In genomic region chr10:22022257-22023051, GRCh38 we compare ENCODE assay signal across 8 cellular contexts. TPM values are rescaled to one million over a fixed set of nuclear protein-coding genes. Genes with fewer than 3 reads are reported as not detected.
DNase-seq lines count a peak whose midpoint lies in the region; ATAC-seq lines count a peak whose summit lies in the region.

No MANE protein-coding gene starts in this region.

- H3K9me3 ChIP-seq in CD4-positive, alpha-beta memory T cell (ENCODE audit: control insufficient read depth in 1 of 2, low read length in 2 of 2) = no peaks in the 10 kb centered on the region

- ATAC-seq in activated naive CD8-positive, alpha-beta T cell treated with anti-CD3 and anti-CD28 coated beads, Interleukin-2, amount 10 ng/mL, durations not matched to agents 7 days and 5 days (ENCODE audit: low read depth) = peak; percentile 82
- no peak for ATAC-seq in HG03354 (IDR thresholded peaks at IDR 0.05; ENCODE audit: poor library complexity, severe bottlenecking, unreplicated experiment)
- ATAC-seq in HG02571 (IDR thresholded peaks at IDR 0.05; ENCODE audit: unreplicated experiment) = no peak
- no peak for ATAC-seq in GM18517 (IDR thresholded peaks at IDR 0.05; ENCODE audit: unreplicated experiment)

- POLR2A ChIA-PET in CD4-positive, alpha-beta memory T cell (lab: Charles Lee; ENCODE audit: partially characterized antibody) = interaction anchor here (0.6 to 1.4 kb wide), 7 partner anchors 19 to 415 kb away, joined by 3 to 8 read pairs (median 3); partner anchors contain the start of genes COMMD3 and DNAJC1
- POLR2A ChIA-PET in activated naive CD8-positive, alpha-beta T cell treated with anti-CD3 and anti-CD28 coated beads, Interleukin-2, amount 10 ng/mL, durations not matched to agents 7 days and 5 days (lab: Charles Lee) = no interaction called here

- CTCF ChIA-PET in CD4-positive, alpha-beta memory T cell (lab: Charles Lee; ENCODE audit: partially characterized antibody) = interaction anchor here (1.0 kb wide), 2 partner anchors 14 to 232 kb away, joined by 3 to 4 read pairs; no protein-coding TSS in a partner anchor

- no peaks in the 10 kb centered on the region for H3K27me3 ChIP-seq in CD4-positive, alpha-beta memory T cell (ENCODE audit: insufficient read depth, low read length)

- H3K4me3 Mint-ChIP-seq in CD4-positive, alpha-beta memory T cell = peak overlapping the region; percentile 69 to 91 (median 86)
- peak overlapping the region; percentile 75 for H3K4me3 Mint-ChIP-seq in T-helper 1 cell treated with Interleukin-12 subunit alpha and Interleukin-12 subunit beta and Interleukin-4 antibody, amounts not matched to agents 30 μg/mL and 1 μg/mL, for 36 hours
- H3K4me3 Mint-ChIP-seq in activated naive CD8-positive, alpha-beta T cell treated with anti-CD3 and anti-CD28 coated beads, Interleukin-2, amount 10 ng/mL, durations not matched to agents 7 days and 5 days = peak overlapping the region; percentile 72

- intact Hi-C loops in CD4-positive, alpha-beta memory T cell (cut with micrococcal nuclease) = loop anchor here (1.0 to 5.0 kb wide), 5 partner anchors 10 to 295 kb away; partner anchors contain the start of genes COMMD3 and DNAJC1

- H3K36me3 ChIP-seq in CD4-positive, alpha-beta memory T cell (ENCODE audit: insufficient read depth, low read length) = no peaks in the 10 kb centered on the region

- no peaks in the 10 kb centered on the region for H3K36me3 Mint-ChIP-seq in CD4-positive, alpha-beta memory T cell
- peaks cover 4% of the 10 kb centered on the region for H3K36me3 Mint-ChIP-seq in T-helper 1 cell treated with Interleukin-12 subunit alpha and Interleukin-12 subunit beta and Interleukin-4 antibody, amounts not matched to agents 30 μg/mL and 1 μg/mL, for 36 hours (ENCODE audit: low read depth)
- no peaks in the 10 kb centered on the region for H3K36me3 Mint-ChIP-seq in activated naive CD8-positive, alpha-beta T cell treated with anti-CD3 and anti-CD28 coated beads, Interleukin-2, amount 10 ng/mL, durations not matched to agents 7 days and 5 days

- peaks cover 15 to 21% (median 19%) of the 10 kb centered on the region in 4 donors for H3K4me1 Mint-ChIP-seq in CD4-positive, alpha-beta memory T cell
- peaks cover 14% of the 10 kb centered on the region for H3K4me1 Mint-ChIP-seq in T-helper 1 cell treated with Interleukin-12 subunit alpha and Interleukin-12 subunit beta and Interleukin-4 antibody, amounts not matched to agents 30 μg/mL and 1 μg/mL, for 36 hours (ENCODE audit: low read depth)
- peaks cover 9% of the 10 kb centered on the region for H3K4me1 Mint-ChIP-seq in activated naive CD8-positive, alpha-beta T cell treated with anti-CD3 and anti-CD28 coated beads, Interleukin-2, amount 10 ng/mL, durations not matched to agents 7 days and 5 days

- H3K27ac ChIP-seq in CD4-positive, alpha-beta memory T cell (ENCODE audit: low read depth, low read length) = peak overlapping the region; percentile 45

- peaks cover 18% of the 10 kb centered on the region for H3K4me1 ChIP-seq in CD4-positive, alpha-beta memory T cell (ENCODE audit: insufficient read depth, low read length)

- peaks cover 0 to 5% (median 0%) of the 10 kb centered on the region in 8 donors for H3K9me3 Mint-ChIP-seq in CD4-positive, alpha-beta memory T cell
- no peaks in the 10 kb centered on the region for H3K9me3 Mint-ChIP-seq in T-helper 1 cell treated with Interleukin-12 subunit alpha and Interleukin-12 subunit beta and Interleukin-4 antibody, amounts not matched to agents 30 μg/mL and 1 μg/mL, for 36 hours
- peaks cover 5% of the 10 kb centered on the region for H3K9me3 Mint-ChIP-seq in activated naive CD8-positive, alpha-beta T cell treated with anti-CD3 and anti-CD28 coated beads, Interleukin-2, amount 10 ng/mL, durations not matched to agents 7 days and 5 days

- peak overlapping the region; percentile 75 to 97 (median 95) for H3K27ac Mint-ChIP-seq in CD4-positive, alpha-beta memory T cell
- peak overlapping the region; percentile 88 for H3K27ac Mint-ChIP-seq in T-helper 1 cell treated with Interleukin-12 subunit alpha and Interleukin-12 subunit beta and Interleukin-4 antibody, amounts not matched to agents 30 μg/mL and 1 μg/mL, for 36 hours
- peak overlapping the region; percentile 84 for H3K27ac Mint-ChIP-seq in activated naive CD8-positive, alpha-beta T cell treated with anti-CD3 and anti-CD28 coated beads, Interleukin-2, amount 10 ng/mL, durations not matched to agents 7 days and 5 days

- H3K27me3 Mint-ChIP-seq in CD4-positive, alpha-beta memory T cell = peaks cover 0 to 4% of the 10 kb centered on the region in 2 donors
- H3K27me3 Mint-ChIP-seq in T-helper 1 cell treated with Interleukin-12 subunit alpha and Interleukin-12 subunit beta and Interleukin-4 antibody, amounts not matched to agents 30 μg/mL and 1 μg/mL, for 36 hours (ENCODE audit: low read depth) = peaks cover 7% of the 10 kb centered on the region
- peaks cover 6% of the 10 kb centered on the region for H3K27me3 Mint-ChIP-seq in activated naive CD8-positive, alpha-beta T cell treated with anti-CD3 and anti-CD28 coated beads, Interleukin-2, amount 10 ng/mL, durations not matched to agents 7 days and 5 days

- H3K4me3 ChIP-seq in CD4-positive, alpha-beta memory T cell (ENCODE audit: low read length in 2 of 2) = peak overlapping the region in 1 of 2 donors; percentile 39

- peak; percentile 51 to 75 (median 60) for DNase-seq in CD4-positive, alpha-beta memory T cell
- DNase-seq in activated naive CD8-positive, alpha-beta T cell treated with anti-CD3 and anti-CD28 coated beads, Interleukin-2, amount 10 ng/mL, durations not matched to agents 7 days and 5 days = peak; percentile 33
- DNase-seq in pons (ENCODE audit: low spot score) (peak; percentile 22), OCI-M2 (lab: John Stamatoyannopoulos, UW; ENCODE audit: unreplicated experiment) (no peak)

RNA-seq across cellular contexts. Expression of gene DNAJC1, which starts 18.9 kb away (rescaled TPM):
- total RNA-seq in CD4-positive, alpha-beta memory T cell = 10 to 100 TPM; 15.0 to 16.7 TPM
- polyA plus RNA-seq in CD4-positive, alpha-beta memory T cell = 10 to 100 TPM; 13.0 to 22.0 TPM
- 10 to 100 TPM; 22.3 to 23.0 TPM for total RNA-seq in activated naive CD8-positive, alpha-beta T cell treated with anti-CD3 and anti-CD28 coated beads, Interleukin-2, amount 10 ng/mL, durations not matched to agents 7 days and 5 days
